Comparison of ENCODE assay signal across 8 cellular contexts in genomic region chr3:15794303-15794771, GRCh38. TPM values are rescaled to one million over a fixed set of nuclear protein-coding genes. Genes with fewer than 3 reads are reported as not detected.
DNase-seq lines count a peak whose midpoint lies in the region; ATAC-seq and TF ChIP-seq lines count a peak whose summit lies in the region.

No MANE protein-coding gene starts in this region.

- H3K4me3 ChIP-seq in MM.1S (ENCODE audit: low read length) (peak overlapping the region; percentile 75), cardiac fibroblast (replicated peaks in 1 of 2; ENCODE audit: low read depth in 2 of 2, low read length in 2 of 2) (peak overlapping the region; percentile 62 to 66)

- peak overlapping the region; percentile 87 for H3K27ac ChIP-seq in MM.1S (ENCODE audit: low read length)

- peak overlapping the region; percentile 51 for H3K4me2 ChIP-seq in MM.1S (ENCODE audit: low read depth, low read length)

- H3K9me3 ChIP-seq in MM.1S (replicated peaks; ENCODE audit: insufficient read depth, low read length): no peaks in the 10 kb centered on the region

- H3K9ac ChIP-seq in MM.1S (ENCODE audit: low read length): peak overlapping the region; percentile 92

- peak; percentile 42 for DNase-seq in MM.1S
- peak; percentile 78 to 85 for DNase-seq in cardiac fibroblast (ENCODE audit: low read depth in 2 of 2)
- DNase-seq in renal cortical epithelial cell (ENCODE audit: low read depth): peak; percentile 59
- no peak for DNase-seq in medulla oblongata (ENCODE audit: extremely low spot score)
- DNase-seq in HT-29 (ENCODE audit: low spot score): no peak
- DNase-seq in cardiac septum (ENCODE audit: low spot score): no peak
- no peak for DNase-seq in LoVo (ENCODE audit: low spot score)

- no peaks in the 10 kb centered on the region for H3K9me2 ChIP-seq in MM.1S (replicated peaks; ENCODE audit: insufficient read depth, low read length)

- H3K4me1 ChIP-seq in MM.1S (ENCODE audit: low read length): peaks cover 24% of the 10 kb centered on the region

- peaks cover 97% of the 10 kb centered on the region for H3K79me2 ChIP-seq in MM.1S (ENCODE audit: low read length)

- H3K36me3 ChIP-seq in MM.1S (replicated peaks; ENCODE audit: insufficient read depth, low read length): 0 out of 2 replicates have a peak, but pooled peaks cover 2% of the 10 kb centered on the region

- H4K20me1 ChIP-seq in MM.1S (ENCODE audit: insufficient read depth, low read length): no peaks in the 10 kb centered on the region

- no peak overlapping the region for H2AFZ ChIP-seq in MM.1S (ENCODE audit: low read length)

- peak; percentile 42 for ATAC-seq in GM19035 (IDR thresholded peaks at IDR 0.05; ENCODE audit: unreplicated experiment)

- intact Hi-C loops in cardiac septum (cut with DNase I): no loop called here

- no peaks in the 10 kb centered on the region for H3K27me3 ChIP-seq in MM.1S (replicated peaks; ENCODE audit: insufficient read depth, low read length)

- TF ChIP-seq CTCF in MM.1S (IDR thresholded peaks at IDR 0.05; ENCODE audit: low read length): no peak
- no peak for TF ChIP-seq CTCF in cardiac fibroblast (IDR thresholded peaks at IDR 0.05; ENCODE audit: low read depth, low read length)

- peaks cover 43% of the 10 kb centered on the region for H3F3A ChIP-seq in MM.1S (ENCODE audit: insufficient read depth, low read length)

RNA-seq across cellular contexts. Expression of gene ANKRD28, which starts 3.4 kb away (rescaled TPM):
- total RNA-seq in renal cortical epithelial cell (57.3 and 88.0 TPM in 2 replicates), cardiac septum (23.5 TPM)
- 21.4 and 28.5 TPM in 2 replicates for total RNA-seq in HT-29 (2014; rRNA removed; shearing (Covaris generic))

Comparison
In these comparisons a context has a peak if more than half of its experiments do, and no peak if none do; other contexts are left out.
1. DNase-seq: peak in MM.1S (single experiment), cardiac fibroblast (2 of 2) and renal cortical epithelial cell (single experiment); none in medulla oblongata (single experiment), HT-29 (single experiment), cardiac septum (single experiment) and LoVo (single experiment).